In the genomic region with DNA sequence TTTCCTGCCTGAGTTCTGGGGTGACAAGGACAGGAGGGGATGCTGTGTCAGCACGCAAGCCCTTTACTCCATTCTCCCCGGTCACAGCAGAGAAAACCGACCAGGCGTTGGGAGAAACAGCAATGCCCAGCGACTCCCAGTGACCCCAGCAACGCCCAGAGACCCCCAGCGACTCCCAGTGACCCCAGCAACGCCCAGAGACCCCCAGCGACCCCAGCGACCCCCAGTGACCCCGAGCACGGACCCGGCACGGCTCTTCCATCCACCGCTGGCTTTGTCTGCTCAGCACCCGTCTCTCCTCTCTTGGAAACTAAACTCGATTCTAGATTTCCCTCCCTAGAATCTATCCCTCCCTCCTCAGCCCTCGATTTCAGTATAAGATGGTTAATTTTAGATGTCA, we compare ENCODE assay signal across 20 cellular contexts. TPM values are rescaled to one million over a fixed set of nuclear protein-coding genes. Genes with fewer than 3 reads are reported as not detected.
DNase-seq lines count a peak whose midpoint lies in the region; ATAC-seq and TF ChIP-seq lines count a peak whose summit lies in the region.
"Had no signal": no experiment of that assay in that cellular context is flagged by ENCODE, and none has a peak within 500 bp of the region (broad histone marks: within the 10 kb centered on the region; RNA-seq: fewer than 3 reads in every experiment).

No MANE protein-coding gene starts in this region.

- no CpG with 5 or more reads among the region's 18 CpGs for WGBS in neuronal stem cell (ENCODE audit: extremely low coverage in 2 of 2, insufficient read length in 2 of 2, insufficient replicate concordance in 1 of 2), 2 donors
- WGBS in smooth muscle cell (ENCODE audit: low lambda C conversion rate) = 78% methylated on average over 17 of the region's 18 CpGs

- H4K91ac ChIP-seq in neuronal stem cell (ENCODE audit: low read depth, low read length, poor library complexity) = no peak overlapping the region

- peak overlapping the region; percentile 44 for H2AK5ac ChIP-seq in neuronal stem cell (ENCODE audit: low read depth, low read length)

- H2BK120ac ChIP-seq in neuronal stem cell (ENCODE audit: low read depth, low read length) = no peak overlapping the region

- H2AFZ ChIP-seq in neuronal stem cell (ENCODE audit: low read length) = no peak overlapping the region
- no peak overlapping the region for H2AFZ ChIP-seq in smooth muscle cell (ENCODE audit: low read depth)

- TF ChIP-seq CTCF in RWPE2 (IDR thresholded peaks at IDR 0.05; ENCODE audit: poor library complexity, severe bottlenecking) (no peak), left lung (IDR thresholded peaks at IDR 0.05) (no peak), upper lobe of right lung (IDR thresholded peaks at IDR 0.05) (no peak), smooth muscle cell (IDR thresholded peaks at IDR 0.05; ENCODE audit: borderline replicate concordance, insufficient read depth, poor library complexity, severe bottlenecking) (no peak)

- no peak overlapping the region for H2BK15ac ChIP-seq in neuronal stem cell (ENCODE audit: low read length)

- peaks cover 1% of the 10 kb centered on the region for H3K79me1 ChIP-seq in neuronal stem cell (ENCODE audit: low read depth, low read length)

- H3K9ac ChIP-seq in neuronal stem cell (ENCODE audit: low read depth, low read length, poor library complexity) (peak overlapping the region; percentile 73), smooth muscle cell (ENCODE audit: low read depth) (no peak overlapping the region)
- H3K9ac ChIP-seq: BLaER1 had no signal

- H3K23ac ChIP-seq in neuronal stem cell (ENCODE audit: low read depth, low read length, poor library complexity) = no peak overlapping the region

- no peak overlapping the region for H3K14ac ChIP-seq in neuronal stem cell (ENCODE audit: low read length)

- no peak overlapping the region for H3K27ac ChIP-seq in RWPE2 (ENCODE audit: poor library complexity, severe bottlenecking)
- no peak overlapping the region for H3K27ac ChIP-seq in left lung
- H3K27ac ChIP-seq in neuronal stem cell (replicated peaks; ENCODE audit: low read length) = no peak overlapping the region
- H3K27ac ChIP-seq in upper lobe of right lung = no peak overlapping the region
- no peak overlapping the region for H3K27ac ChIP-seq in smooth muscle cell (ENCODE audit: low read depth)
- H3K27ac ChIP-seq: BLaER1, C4-2B had no signal

- H3K4me2 ChIP-seq in neuronal stem cell (ENCODE audit: insufficient read depth, low read length, poor library complexity, severe bottlenecking) = no peak overlapping the region
- H3K4me2 ChIP-seq in smooth muscle cell = no peak overlapping the region

- intact Hi-C loops in left lung (cut with DNase I) = no loop called here
- intact Hi-C loops in upper lobe of right lung (cut with DNase I) = no loop called here

- H3K4me3 ChIP-seq in RWPE2 (ENCODE audit: severe bottlenecking) = no peak overlapping the region
- no peak overlapping the region for H3K4me3 ChIP-seq in left lung
- no peak overlapping the region for H3K4me3 ChIP-seq in neuronal stem cell (ENCODE audit: low read length in 2 of 2)
- H3K4me3 ChIP-seq in upper lobe of right lung = no peak overlapping the region
- H3K4me3 ChIP-seq in smooth muscle cell = no peak overlapping the region
- H3K4me3 ChIP-seq: BLaER1, HAP-1 had no signal

- no peaks in the 10 kb centered on the region for H3F3A ChIP-seq in smooth muscle cell (ENCODE audit: low read depth)

- no peak overlapping the region for H3K18ac ChIP-seq in neuronal stem cell (ENCODE audit: low read length)

- no peaks in the 10 kb centered on the region for H4K20me1 ChIP-seq in smooth muscle cell (ENCODE audit: low read depth)
- H4K20me1 ChIP-seq: BLaER1 had no signal

- DNase-seq in RWPE2 (ENCODE audit: low spot score) = peak; percentile 49
- DNase-seq in left lung = peak; percentile 21 to 68
- no peak for DNase-seq in neuronal stem cell (ENCODE audit: low spot score)
- DNase-seq in upper lobe of right lung = peak; percentile 37
- no peak for DNase-seq in NCI-H82 treated with DMSO at 0.1 percent for 48 hours (lab: John Stamatoyannopoulos, UW; ENCODE audit: unreplicated experiment)
- no peak for DNase-seq in COLO668 (lab: John Stamatoyannopoulos, UW; ENCODE audit: unreplicated experiment)
- DNase-seq in smooth muscle cell (lab: John Stamatoyannopoulos, UW; ENCODE audit: unreplicated experiment) = no peak
- DNase-seq: Calu3; CD4-positive, alpha-beta T cell; COR-L47; DMS53; DMS79 treated with DMSO at 0.1 percent for 48 hours; GF-D8; GOT3; HFFc6 had no signal

- H4K8ac ChIP-seq in neuronal stem cell (ENCODE audit: low read depth, low read length) = no peak overlapping the region

- H3K9me3 ChIP-seq in RWPE2 (ENCODE audit: severe bottlenecking) = no peaks in the 10 kb centered on the region
- no peaks in the 10 kb centered on the region for H3K9me3 ChIP-seq in left lung
- H3K9me3 ChIP-seq in neuronal stem cell (replicated peaks in 1 of 2; ENCODE audit: control insufficient read depth in 2 of 2, insufficient read depth in 1 of 2, low read depth in 1 of 2, low read length in 2 of 2) = peaks cover 5 to 6% of the 10 kb centered on the region in 2 donors
- H3K9me3 ChIP-seq in upper lobe of right lung = no peaks in the 10 kb centered on the region
- no peaks in the 10 kb centered on the region for H3K9me3 ChIP-seq in smooth muscle cell (replicated peaks; ENCODE audit: low read depth)
- H3K9me3 ChIP-seq: HAP-1 had no signal

- no peaks in the 10 kb centered on the region for H3K79me2 ChIP-seq in smooth muscle cell (ENCODE audit: low read depth)

- ATAC-seq in RWPE2 (ENCODE audit: low read depth) (no peak), left lung (no peak), upper lobe of right lung (no peak)

- H3K4me1 ChIP-seq in RWPE2 (ENCODE audit: insufficient read depth, poor library complexity, severe bottlenecking) (no peaks in the 10 kb centered on the region), left lung (no peaks in the 10 kb centered on the region), neuronal stem cell (ENCODE audit: control insufficient read depth in 2 of 2, insufficient read depth in 1 of 2, low read depth in 1 of 2, low read length in 2 of 2) (peaks cover 5 to 7% of the 10 kb centered on the region in 2 donors), upper lobe of right lung (no peaks in the 10 kb centered on the region), smooth muscle cell (ENCODE audit: low read depth) (no peaks in the 10 kb centered on the region)
- H3K4me1 ChIP-seq: HAP-1 had no signal

- H3K4ac ChIP-seq in neuronal stem cell (ENCODE audit: low read length) = no peak overlapping the region

- H2BK5ac ChIP-seq in neuronal stem cell (ENCODE audit: low read length) = peak overlapping the region; percentile 83

- H3K36me3 ChIP-seq in RWPE2 (ENCODE audit: low read depth) = no peaks in the 10 kb centered on the region
- no peaks in the 10 kb centered on the region for H3K36me3 ChIP-seq in left lung
- no peaks in the 10 kb centered on the region for H3K36me3 ChIP-seq in neuronal stem cell (replicated peaks in 1 of 2; ENCODE audit: control insufficient read depth in 2 of 2, insufficient read depth in 2 of 2, low read length in 2 of 2)
- H3K36me3 ChIP-seq in upper lobe of right lung = no peaks in the 10 kb centered on the region
- no peaks in the 10 kb centered on the region for H3K36me3 ChIP-seq in smooth muscle cell (ENCODE audit: low read depth)
- H3K36me3 ChIP-seq: BLaER1, HAP-1 had no signal

- H2BK12ac ChIP-seq in neuronal stem cell (ENCODE audit: low read length) = no peak overlapping the region

- H3K27me3 ChIP-seq in RWPE2 (ENCODE audit: insufficient read depth, poor library complexity, severe bottlenecking) (peaks cover 21% of the 10 kb centered on the region), left lung (peaks cover 0 to 57% of the 10 kb centered on the region in 2 donors), neuronal stem cell (ENCODE audit: control insufficient read depth in 3 of 3, insufficient read depth in 3 of 3, low read depth in 1 of 3, low read length in 3 of 3) (peaks cover 0 to 10% (median 10%) of the 10 kb centered on the region in 3 experiments), upper lobe of right lung (peaks cover 20% of the 10 kb centered on the region), smooth muscle cell (ENCODE audit: low read depth) (peaks cover 32% of the 10 kb centered on the region)
- H3K27me3 ChIP-seq: BLaER1 had no signal

RNA-seq across cellular contexts. Expression of a gene that starts 38.5 kb away (rescaled TPM):
- total RNA-seq in left lung (under 1 TPM in 1 of 2 donors, not detected in 1; 0.17 TPM), upper lobe of right lung (1.6 TPM), smooth muscle cell (1.1 TPM in 1 of 2 replicates, not detected in the other)
- 0.13 TPM for polyA plus RNA-seq in neuronal stem cell (2013, experiment 1 of 2)
- polyA plus RNA-seq in neuronal stem cell (2013, experiment 2 of 2) = 0.14 TPM
- polyA plus RNA-seq in smooth muscle cell = 1.1 and 1.3 TPM in 2 replicates
- total RNA-seq: CD4-positive, alpha-beta T cell; HFFc6 had no signal
- polyA plus RNA-seq: AG04450; CD8-positive, alpha-beta memory T cell had no signal

Comparison
In these comparisons a context has a peak if more than half of its experiments do, and no peak if none do; other contexts are left out.
1. DNase-seq: peak in RWPE2 (single experiment), left lung (2 of 2) and upper lobe of right lung (single experiment); none in neuronal stem cell (single experiment), NCI-H82 treated with DMSO at 0.1 percent for 48 hours (single experiment), COLO668 (single experiment) and smooth muscle cell (single experiment).